In the genomic region with DNA sequence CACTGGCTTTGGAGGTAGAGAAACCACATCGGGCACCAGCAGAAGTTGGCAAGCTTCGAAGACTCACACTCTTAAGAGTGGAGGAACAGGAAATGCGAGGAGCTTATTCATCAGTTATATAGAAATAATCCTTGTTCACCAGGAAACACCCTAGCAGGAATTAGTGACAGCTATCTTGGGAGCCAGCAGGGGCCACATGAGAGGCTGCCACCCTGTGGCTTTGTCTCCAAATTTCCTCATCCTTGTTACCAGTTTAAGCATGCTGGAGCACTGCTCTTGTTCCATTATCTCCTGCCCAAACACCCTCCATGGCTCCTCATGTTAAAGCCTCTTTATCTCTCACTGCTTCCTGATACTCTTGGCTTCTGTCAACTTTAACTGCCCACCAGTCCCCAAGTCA, we compare ENCODE assay signal across 11 cellular contexts.
DNase-seq lines count a peak whose midpoint lies in the region; ATAC-seq, FAIRE-seq and TF ChIP-seq lines count a peak whose summit lies in the region.
"Had no signal": no experiment of that assay in that cellular context is flagged by ENCODE, and none has a peak within 500 bp of the region (broad histone marks: within the 10 kb centered on the region; RNA-seq: fewer than 3 reads in every experiment).

No MANE protein-coding gene starts in this region.

- no peak overlapping the region for H3K27ac Mint-ChIP-seq in activated CD8-positive, alpha-beta T cell treated with anti-CD3 and anti-CD28 coated beads for 36 hours

- CTCF ChIA-PET in activated CD8-positive, alpha-beta T cell treated with anti-CD3 and anti-CD28 coated beads for 36 hours (lab: Charles Lee): no interaction called here

- H3F3A ChIP-seq in smooth muscle cell (ENCODE audit: low read depth): peaks cover 7% of the 10 kb centered on the region

- H3K79me2 ChIP-seq in smooth muscle cell (ENCODE audit: low read depth): no peaks in the 10 kb centered on the region

- H3K4me2 ChIP-seq in smooth muscle cell: peak overlapping the region; percentile 40

- intact Hi-C loops in tibial artery (cut with DNase I; ENCODE audit: low total_unique reads): no loop called here
- intact Hi-C loops in activated CD8-positive, alpha-beta T cell treated with anti-CD3 and anti-CD28 coated beads for 36 hours (cut with micrococcal nuclease): no loop called here

- FAIRE-seq in HTR-8/SVneo (lab: Jason Lieb, UNC): no peak
- no peak for FAIRE-seq in RCC 7860 (lab: Jason Lieb, UNC)

- peaks cover 2% of the 10 kb centered on the region for H3K4me1 Mint-ChIP-seq in activated CD8-positive, alpha-beta T cell treated with anti-CD3 and anti-CD28 coated beads for 36 hours (ENCODE audit: low read depth)

- POLR2A ChIA-PET in activated CD8-positive, alpha-beta T cell treated with anti-CD3 and anti-CD28 coated beads for 36 hours (lab: Charles Lee): no interaction called here

- H3K27me3 Mint-ChIP-seq in activated CD8-positive, alpha-beta T cell treated with anti-CD3 and anti-CD28 coated beads for 36 hours: peaks cover 12% of the 10 kb centered on the region

- H3K36me3 Mint-ChIP-seq in activated CD8-positive, alpha-beta T cell treated with anti-CD3 and anti-CD28 coated beads for 36 hours (ENCODE audit: low read depth): no peaks in the 10 kb centered on the region

- H3K27me3 ChIP-seq in smooth muscle cell (ENCODE audit: low read depth): no peaks in the 10 kb centered on the region
- H3K27me3 ChIP-seq in tibial artery: no peaks in the 10 kb centered on the region

- H4K20me1 ChIP-seq in smooth muscle cell (ENCODE audit: low read depth): no peaks in the 10 kb centered on the region

- no peak overlapping the region for H3K4me3 Mint-ChIP-seq in activated CD8-positive, alpha-beta T cell treated with anti-CD3 and anti-CD28 coated beads for 36 hours

- H3K9ac ChIP-seq in smooth muscle cell (ENCODE audit: low read depth): no peak overlapping the region

- 72% methylated on average over 3 of the region's 3 CpGs for WGBS in smooth muscle cell (ENCODE audit: low lambda C conversion rate)

- H3K4me1 ChIP-seq in smooth muscle cell (ENCODE audit: low read depth) (peaks cover 14% of the 10 kb centered on the region), tibial artery (peaks cover 0 to 14% (median 0%) of the 10 kb centered on the region in 4 donors)

- TF ChIP-seq CTCF in smooth muscle cell (IDR thresholded peaks at IDR 0.05; ENCODE audit: borderline replicate concordance, insufficient read depth, poor library complexity, severe bottlenecking) (no peak), tibial artery (IDR thresholded peaks at IDR 0.05) (no peak)
- no peak for TF ChIP-seq CTCF in activated CD8-positive, alpha-beta T cell treated with anti-CD3 and anti-CD28 coated beads for 36 hours (IDR thresholded peaks at IDR 0.05)

- peak overlapping the region; percentile 49 for H2AFZ ChIP-seq in smooth muscle cell (ENCODE audit: low read depth)

- H3K36me3 ChIP-seq in smooth muscle cell (ENCODE audit: low read depth) (no peaks in the 10 kb centered on the region), tibial artery (no peaks in the 10 kb centered on the region)

- DNase-seq in HTR-8/SVneo (ENCODE audit: insufficient read length, low spot score): peak; percentile 22
- DNase-seq in RCC 7860 (ENCODE audit: low spot score): peak; percentile 12
- peak; percentile 26 for DNase-seq in globus pallidus (ENCODE audit: low spot score)
- DNase-seq in smooth muscle cell (lab: John Stamatoyannopoulos, UW; ENCODE audit: unreplicated experiment): no peak
- DNase-seq in tibial artery: no peak
- no peak for DNase-seq in activated CD8-positive, alpha-beta T cell treated with anti-CD3 and anti-CD28 coated beads for 36 hours
- DNase-seq: HCEC 1CT; stimulated activated naive CD4-positive, alpha-beta T cell treated with Interleukin-2 at 50 U/mL for 16 hours; T-helper 2 cell had no signal

- ATAC-seq in HG03469 (IDR thresholded peaks at IDR 0.05; ENCODE audit: unreplicated experiment): no peak
- no peak for ATAC-seq in HG02981 (IDR thresholded peaks at IDR 0.05; ENCODE audit: unreplicated experiment)
- no peak for ATAC-seq in activated CD8-positive, alpha-beta T cell treated with anti-CD3 and anti-CD28 coated beads for 36 hours

- peak overlapping the region; percentile 19 for H3K27ac ChIP-seq in smooth muscle cell (ENCODE audit: low read depth)
- no peak overlapping the region for H3K27ac ChIP-seq in tibial artery

- H3K9me3 ChIP-seq in smooth muscle cell (replicated peaks; ENCODE audit: low read depth) (no peaks in the 10 kb centered on the region), tibial artery (no peaks in the 10 kb centered on the region)

- no peak overlapping the region for H3K4me3 ChIP-seq in smooth muscle cell
- H3K4me3 ChIP-seq in tibial artery: no peak overlapping the region

- H3K9me3 Mint-ChIP-seq in activated CD8-positive, alpha-beta T cell treated with anti-CD3 and anti-CD28 coated beads for 36 hours: peaks cover 2% of the 10 kb centered on the region

Comparison
In these comparisons a context has a peak if more than half of its experiments do, and no peak if none do; other contexts are left out.
1. DNase-seq: peak in HTR-8/SVneo (single experiment), RCC 7860 (single experiment) and globus pallidus (single experiment); none in smooth muscle cell (single experiment), tibial artery (0 of 2) and activated CD8-positive, alpha-beta T cell treated with anti-CD3 and anti-CD28 coated beads for 36 hours (single experiment).